Comparison of ENCODE assay signal across 26 cellular contexts in genomic region chr5:100792781-100793180, GRCh38.
"Had no signal": no experiment of that assay in that cellular context is flagged by ENCODE, and none has a peak within 500 bp of the region (broad histone marks: within the 10 kb centered on the region; RNA-seq: fewer than 3 reads in every experiment).

No MANE protein-coding gene starts in this region.

- H3K27me3 ChIP-seq: esophagus squamous epithelium, spleen, suprapubic skin, tibial artery, upper lobe of right lung had no signal

- H3K9me3 Mint-ChIP-seq: endodermal cell had no signal

- H3K36me3 ChIP-seq: esophagus squamous epithelium, left ventricle myocardium inferior, spleen, suprapubic skin, tibial artery, upper lobe of right lung had no signal

- H3K27ac ChIP-seq: esophagus squamous epithelium, left ventricle myocardium inferior, spleen, suprapubic skin, tibial artery, upper lobe of right lung, VCaP had no signal

- H3K9me3 ChIP-seq: upper lobe of right lung had no signal

- H3K27me3 Mint-ChIP-seq: dendritic cell treated with granulocyte-macrophage colony-stimulating factor and Interleukin-4, amounts not matched to agents 40 ng/mL and 50 ng/mL, for 4 days had no signal

- H3K27ac Mint-ChIP-seq: activated naive CD4-positive, alpha-beta T cell treated with anti-CD3 and anti-CD28 coated beads, Interleukin-2, amount 50 U/mL, for 24 hours; activated naive CD8-positive, alpha-beta T cell treated with anti-CD3 and anti-CD28 coated beads, Interleukin-2, amount 50 U/mL, for 24 hours; dendritic cell treated with granulocyte-macrophage colony-stimulating factor and Interleukin-4, amounts not matched to agents 40 ng/mL and 50 ng/mL, for 4 days; endodermal cell; T-helper 2 cell treated with Interferon-gamma antibody and Interleukin-4, amounts not matched to agents 5 μg/mL and 100 μg/mL, for 36 hours had no signal

- H3K4me1 Mint-ChIP-seq: activated naive CD4-positive, alpha-beta T cell treated with anti-CD3 and anti-CD28 coated beads, Interleukin-2, amount 50 U/mL, for 24 hours had no signal

- H3K4me3 ChIP-seq: esophagus squamous epithelium, left ventricle myocardium inferior, lung, mucosa of descending colon, spleen, suprapubic skin, tibial artery, upper lobe of right lung had no signal

- ATAC-seq: activated CD4-positive, CD25-positive, alpha-beta regulatory T cell treated with anti-CD3 and anti-CD28 coated beads, Interleukin-2, amount 50 U/mL, for 24 hours; activated naive CD8-positive, alpha-beta T cell treated with anti-CD3 and anti-CD28 coated beads, Interleukin-2, amount 50 U/mL, for 24 hours; mucosa of descending colon; right cardiac atrium; upper lobe of right lung had no signal

- H3K4me3 Mint-ChIP-seq: activated naive CD4-positive, alpha-beta T cell treated with anti-CD3 and anti-CD28 coated beads, Interleukin-2, amount 50 U/mL, for 24 hours; activated naive CD8-positive, alpha-beta T cell treated with anti-CD3 and anti-CD28 coated beads, Interleukin-2, amount 50 U/mL, for 24 hours; dendritic cell treated with granulocyte-macrophage colony-stimulating factor and Interleukin-4, amounts not matched to agents 40 ng/mL and 50 ng/mL, for 4 days; endodermal cell; T-helper 2 cell treated with Interferon-gamma antibody and Interleukin-4, amounts not matched to agents 5 μg/mL and 100 μg/mL, for 36 hours had no signal

- H3K4me1 ChIP-seq: esophagus squamous epithelium, left ventricle myocardium inferior, suprapubic skin, tibial artery had no signal

- FAIRE-seq: frontal cortex had no signal

- DNase-seq: activated CD4-positive, alpha-beta T cell treated with anti-CD3 and anti-CD28 coated beads for 48 hours; activated CD4-positive, alpha-beta T cell treated with anti-CD3 and anti-CD28 coated beads, Interleukin-2, amount 50 U/mL, for 48 hours; activated CD8-positive, alpha-beta memory T cell treated with anti-CD3 and anti-CD28 coated beads for 24 hours; activated naive CD8-positive, alpha-beta T cell treated with anti-CD3 and anti-CD28 coated beads, Interleukin-2, amount 50 U/mL, for 24 hours; activated T-cell treated with anti-CD3 and anti-CD28 coated beads, Interleukin-2, amount 50 U/mL, for 1 hour; amygdala; caudate nucleus; endodermal cell; esophagus squamous epithelium; left ventricle myocardium inferior; mucosa of descending colon; occipital lobe; right cardiac atrium; spleen; stimulated activated naive CD4-positive, alpha-beta T cell; T-helper 1 cell; tibial artery; upper lobe of right lung had no signal
